8 cellular contexts compared by ENCODE assay signal in the genomic region with DNA sequence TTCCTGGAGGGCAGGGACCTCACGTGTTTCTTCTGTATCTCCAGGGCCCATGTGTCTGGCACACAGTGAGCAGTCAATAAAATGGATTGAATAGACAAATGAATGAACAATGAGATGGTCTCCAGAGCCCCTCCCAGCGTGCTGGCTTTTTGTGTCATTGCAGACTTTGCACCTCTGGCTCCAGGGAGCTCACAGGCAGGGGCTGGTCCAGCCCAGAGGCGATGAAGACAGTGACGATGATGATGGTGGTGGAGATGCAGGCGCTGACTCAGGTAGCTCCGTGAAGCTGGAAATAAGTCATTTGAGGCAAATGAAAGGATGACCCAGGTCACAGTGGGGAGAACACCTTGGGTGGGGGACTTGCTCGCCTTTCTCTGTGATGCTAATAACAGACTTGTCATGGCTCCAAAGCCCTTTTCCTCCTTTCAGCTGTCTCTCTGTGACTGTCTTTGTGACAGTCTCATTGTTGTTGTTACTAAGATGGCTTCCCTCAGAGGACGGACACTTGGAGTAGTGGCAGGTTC. TPM values are rescaled to one million over a fixed set of nuclear protein-coding genes. Genes with fewer than 3 reads are reported as not detected.
DNase-seq lines count a peak whose midpoint lies in the region; ATAC-seq and TF ChIP-seq lines count a peak whose summit lies in the region.

No MANE protein-coding gene starts in this region.

- H3K4me3 ChIP-seq in Caco-2 (ENCODE audit: low read depth, low read length) (no peak overlapping the region), HUES64 (ENCODE audit: low read length) (peak overlapping the region; percentile 39), dorsolateral prefrontal cortex (peak overlapping the region in 58 of 59 donors; percentile 19 to 71 (median 53)), adrenal gland (peak overlapping the region in 2 of 4 donors; percentile 27 to 45)

- WGBS in HUES64: 22% methylated on average over 8 of the region's 8 CpGs
- 46 to 53% (median 51%) methylated on average over 7 to 8 of the region's 8 CpGs for WGBS in adrenal gland, 4 donors

- H3K9me3 Mint-ChIP-seq in Caco-2 (ENCODE audit: unreplicated experiment) (no peaks in the 10 kb centered on the region), neural crest cell (no peaks in the 10 kb centered on the region)
- no peaks in the 10 kb centered on the region for H3K9me3 Mint-ChIP-seq in activated CD8-positive, alpha-beta T cell treated with anti-CD3 and anti-CD28 coated beads, Interleukin-2, amount 10 ng/mL, durations not matched to agents 7 days and 5 days (ENCODE audit: insufficient read depth)

- H3K36me3 Mint-ChIP-seq in Caco-2 (ENCODE audit: insufficient read depth, unreplicated experiment): no peaks in the 10 kb centered on the region
- H3K36me3 Mint-ChIP-seq in neural crest cell (ENCODE audit: low read depth): no peaks in the 10 kb centered on the region
- no peaks in the 10 kb centered on the region for H3K36me3 Mint-ChIP-seq in activated CD8-positive, alpha-beta T cell treated with anti-CD3 and anti-CD28 coated beads, Interleukin-2, amount 10 ng/mL, durations not matched to agents 7 days and 5 days (ENCODE audit: low read depth)

- TF ChIP-seq CTCF in Caco-2 (IDR thresholded peaks at IDR 0.05; ENCODE audit: insufficient read depth in 1 of 2, low read depth in 1 of 2, low read length in 1 of 2, severe bottlenecking in 1 of 2, unreplicated experiment in 1 of 2) (no peak), dorsolateral prefrontal cortex (IDR thresholded peaks at IDR 0.05 in 54 of 56, conservative IDR thresholded peaks at IDR 0.05 in 2 of 56; ENCODE audit: low read depth in 1 of 56, partially characterized antibody in 56 of 56) (no peak), neural crest cell (conservative IDR thresholded peaks at IDR 0.05) (no peak), adrenal gland (IDR thresholded peaks at IDR 0.05) (no peak)

- H3K4me1 Mint-ChIP-seq in Caco-2 (ENCODE audit: low read depth, unreplicated experiment) (peaks cover 19% of the 10 kb centered on the region), neural crest cell (peaks cover 34% of the 10 kb centered on the region)
- H3K4me1 Mint-ChIP-seq in activated CD8-positive, alpha-beta T cell treated with anti-CD3 and anti-CD28 coated beads, Interleukin-2, amount 10 ng/mL, durations not matched to agents 7 days and 5 days (ENCODE audit: low read depth): peaks cover 3% of the 10 kb centered on the region

- CTCF ChIA-PET in Caco-2 (lab: Charles Lee): interaction anchor here (0.7 to 3.6 kb wide), 6 partner anchors 10 to 220 kb away, joined by 3 to 19 read pairs (median 3); a partner anchor contains a TSS
- CTCF ChIA-PET in activated CD8-positive, alpha-beta T cell treated with anti-CD3 and anti-CD28 coated beads, Interleukin-2, amount 10 ng/mL, durations not matched to agents 7 days and 5 days (lab: Charles Lee): interaction anchor here (0.6 to 2.5 kb wide), 12 partner anchors 11 to 195 kb away, joined by 3 to 23 read pairs (median 4); no protein-coding TSS in a partner anchor

- no TSS peak for BruUV-seq in Caco-2 (replicated peaks; lab: Mats Ljungman, UMichigan)

- H3K9me3 ChIP-seq in Caco-2 (no peaks in the 10 kb centered on the region), HUES64 (ENCODE audit: insufficient read depth, low read depth, low read length) (no peaks in the 10 kb centered on the region), adrenal gland (replicated peaks in 1 of 3) (no peaks in the 10 kb centered on the region)

- no peak overlapping the region for H3K27ac ChIP-seq in HUES64 (ENCODE audit: low read depth, low read length)
- H3K27ac ChIP-seq in dorsolateral prefrontal cortex: peak overlapping the region in 6 of 59 donors; percentile 22 to 73 (median 39)
- H3K27ac ChIP-seq in adrenal gland: no peak overlapping the region

- POLR2A ChIA-PET in Caco-2 (lab: Charles Lee): no interaction called here
- POLR2A ChIA-PET in activated CD8-positive, alpha-beta T cell treated with anti-CD3 and anti-CD28 coated beads, Interleukin-2, amount 10 ng/mL, durations not matched to agents 7 days and 5 days (lab: Charles Lee): no interaction called here

- H3K27ac Mint-ChIP-seq in Caco-2 (ENCODE audit: unreplicated experiment) (no peak overlapping the region), neural crest cell (ENCODE audit: unreplicated experiment) (peak overlapping the region; percentile 40)
- H3K27ac Mint-ChIP-seq in activated CD8-positive, alpha-beta T cell treated with anti-CD3 and anti-CD28 coated beads, Interleukin-2, amount 10 ng/mL, durations not matched to agents 7 days and 5 days: no peak overlapping the region

- H3K27me3 Mint-ChIP-seq in Caco-2 (ENCODE audit: insufficient read depth, unreplicated experiment): no peaks in the 10 kb centered on the region
- peaks cover 7% of the 10 kb centered on the region for H3K27me3 Mint-ChIP-seq in neural crest cell (ENCODE audit: low read depth)
- H3K27me3 Mint-ChIP-seq in activated CD8-positive, alpha-beta T cell treated with anti-CD3 and anti-CD28 coated beads, Interleukin-2, amount 10 ng/mL, durations not matched to agents 7 days and 5 days (ENCODE audit: low read depth): no peaks in the 10 kb centered on the region

- no peak for TF ChIP-seq POLR2A in adrenal gland (IDR thresholded peaks at IDR 0.05)

- no peaks in the 10 kb centered on the region for H3K27me3 ChIP-seq in Caco-2 (replicated peaks; ENCODE audit: control insufficient read depth, insufficient read depth, low read length)
- no peaks in the 10 kb centered on the region for H3K27me3 ChIP-seq in HUES64 (ENCODE audit: insufficient read depth, low read length)
- H3K27me3 ChIP-seq in dorsolateral prefrontal cortex: no peaks in the 10 kb centered on the region
- no peaks in the 10 kb centered on the region for H3K27me3 ChIP-seq in adrenal gland

- no peak overlapping the region for H3K9ac ChIP-seq in HUES64 (ENCODE audit: low read depth, low read length)

- intact Hi-C loops in Caco-2 (cut with micrococcal nuclease; ENCODE audit: unreplicated experiment): loop anchor here (1.0 kb wide), 6 partner anchors 11 to 192 kb away; no protein-coding TSS in a partner anchor
- intact Hi-C loops in dorsolateral prefrontal cortex (cut with DNase I): loop anchor here (2.0 to 5.0 kb wide), 5 partner anchors 82 to 193 kb away; a partner anchor contains a TSS
- intact Hi-C loops in adrenal gland (cut with DNase I): loop anchor here (2.0 to 10.0 kb wide), 5 partner anchors 82 to 174 kb away; a partner anchor contains a TSS

- no peak for DNase-seq in Caco-2
- no peak for DNase-seq in dorsolateral prefrontal cortex
- peak; percentile 16 for DNase-seq in neural crest cell (ENCODE audit: low read depth, low spot score)
- no peak for DNase-seq in NAMALWA (ENCODE audit: low spot score)
- DNase-seq in T-helper 2 cell: no peak
- no peak for DNase-seq in adrenal gland
- no peak for DNase-seq in activated CD8-positive, alpha-beta T cell treated with anti-CD3 and anti-CD28 coated beads, Interleukin-2, amount 10 ng/mL, durations not matched to agents 7 days and 5 days

- no peaks in the 10 kb centered on the region for H3K36me3 ChIP-seq in Caco-2 (ENCODE audit: control insufficient read depth, insufficient read depth, low read length)
- H3K36me3 ChIP-seq in HUES64 (ENCODE audit: insufficient read depth, low read length): no peaks in the 10 kb centered on the region
- no peaks in the 10 kb centered on the region for H3K36me3 ChIP-seq in adrenal gland (replicated peaks in 1 of 2)

- ATAC-seq in activated CD8-positive, alpha-beta T cell treated with anti-CD3 and anti-CD28 coated beads, Interleukin-2, amount 10 ng/mL, durations not matched to agents 7 days and 5 days: no peak

- H3K4me1 ChIP-seq in Caco-2 (peaks cover 21% of the 10 kb centered on the region), HUES64 (ENCODE audit: insufficient read depth, low read length) (peaks cover 22% of the 10 kb centered on the region), adrenal gland (replicated peaks in 1 of 2) (peaks cover 6 to 19% of the 10 kb centered on the region in 2 donors)

- H3K4me3 Mint-ChIP-seq in Caco-2 (ENCODE audit: unreplicated experiment): peak overlapping the region; percentile 78
- peak overlapping the region; percentile 4 for H3K4me3 Mint-ChIP-seq in neural crest cell
- no peak overlapping the region for H3K4me3 Mint-ChIP-seq in activated CD8-positive, alpha-beta T cell treated with anti-CD3 and anti-CD28 coated beads, Interleukin-2, amount 10 ng/mL, durations not matched to agents 7 days and 5 days

RNA-seq across cellular contexts. Expression of a gene that starts 30.4 kb away (rescaled TPM):
- total RNA-seq in Caco-2 (2022): not detected in 2 replicates
- polyA plus RNA-seq in HUES64 (2013, experiment 1 of 2): 5.1 TPM
- 4.2 TPM for polyA plus RNA-seq in HUES64 (2013, experiment 2 of 2)
- total RNA-seq in dorsolateral prefrontal cortex: 10 to 100 TPM in 32 of 120 experiments, 1 to 10 TPM in 88; 2.2 to 17.7 (median 7.9) TPM
- 1.3 and 1.5 TPM in 2 replicates for total RNA-seq in neural crest cell
- total RNA-seq in adrenal gland: 10 to 100 TPM in 2 of 8 donors, 1 to 10 TPM in 5, not detected in 1; 3.1 to 12.8 (median 8.9) TPM
- 10 to 100 TPM; 12.6 to 29.4 (median 17.4) TPM for polyA plus RNA-seq in adrenal gland
- total RNA-seq in activated CD8-positive, alpha-beta T cell treated with anti-CD3 and anti-CD28 coated beads, Interleukin-2, amount 10 ng/mL, durations not matched to agents 7 days and 5 days: not detected
